Comparison of ENCODE assay signal across 8 cellular contexts in genomic region chr16:31181102-31181830, GRCh38. TPM values are rescaled to one million over a fixed set of nuclear protein-coding genes. Genes with fewer than 3 reads are reported as not detected.
DNase-seq lines count a peak whose midpoint lies in the region; ATAC-seq and TF ChIP-seq lines count a peak whose summit lies in the region.

No MANE protein-coding gene starts in this region.

- no peak for DNase-seq in Panc1 (ENCODE audit: low read depth, low spot score)
- DNase-seq in brain microvascular endothelial cell = no peak
- peak; percentile 67 for DNase-seq in left kidney (ENCODE audit: low read depth, low spot score)
- peak; percentile 46 for DNase-seq in stimulated activated naive CD8-positive, alpha-beta T cell treated with anti-CD3 and anti-CD28 coated beads, Interleukin-15, Interleukin-2, amounts not matched to agents 100 U/mL and 50 U/mL, for 24 hours
- DNase-seq in cortex of kidney (lab: John Stamatoyannopoulos, UW) = no peak
- DNase-seq in amniotic stem cell (lab: John Stamatoyannopoulos, UW) = no peak

- peaks cover 16% of the 10 kb centered on the region for H3K4me1 ChIP-seq in Panc1 (ENCODE audit: control insufficient read depth, insufficient read depth, low read length)

- TF ChIP-seq CTCF in Panc1 (IDR thresholded peaks at IDR 0.05) (no peak), brain microvascular endothelial cell (IDR thresholded peaks at IDR 0.05; ENCODE audit: low read depth, low read length, missing control alignments) (no peak)

- no peaks in the 10 kb centered on the region for H3K27me3 ChIP-seq in Panc1 (ENCODE audit: control insufficient read depth, insufficient read depth, low read length)
- no peaks in the 10 kb centered on the region for H3K27me3 ChIP-seq in brain microvascular endothelial cell (replicated peaks)

- POLR2A ChIA-PET in Panc1 (lab: Charles Lee) = interaction anchor here (0.6 to 1.7 kb wide), 4 partner anchors 9 to 279 kb away, joined by 3 to 11 read pairs (median 6); no protein-coding TSS in a partner anchor

- CTCF ChIA-PET in Panc1 (lab: Charles Lee) = no interaction called here

- peak; percentile 16 for TF ChIP-seq POLR2A in GM18505 (IDR thresholded peaks at IDR 0.05; ENCODE audit: borderline replicate concordance, extremely low read depth, insufficient read depth, insufficient read length)

- intact Hi-C loops in Panc1 (cut with micrococcal nuclease; ENCODE audit: unreplicated experiment) = no loop called here

- ATAC-seq in GM18505 (IDR thresholded peaks at IDR 0.05; ENCODE audit: unreplicated experiment) (no peak), Panc1 (0 out of 2 replicates have a peak, but pooled peaks have one; percentile 12), HG03354 (IDR thresholded peaks at IDR 0.05; ENCODE audit: poor library complexity, severe bottlenecking, unreplicated experiment) (no peak)
- no peak for ATAC-seq in stimulated activated naive CD8-positive, alpha-beta T cell treated with anti-CD3 and anti-CD28 coated beads, Interleukin-15, Interleukin-2, amounts not matched to agents 100 U/mL and 50 U/mL, for 24 hours

- H3K27ac ChIP-seq in Panc1 (ENCODE audit: low read length) (peak overlapping the region; percentile 97), brain microvascular endothelial cell (peak overlapping the region; percentile 99)

- H3K36me3 ChIP-seq in Panc1 (ENCODE audit: control insufficient read depth, insufficient read depth, low read length) = peaks cover 37% of the 10 kb centered on the region
- H3K36me3 ChIP-seq in brain microvascular endothelial cell (replicated peaks) = peaks cover 46% of the 10 kb centered on the region

- BruUV-seq in Panc1 (replicated peaks; lab: Mats Ljungman, UMichigan) = no TSS peak

- in situ Hi-C loops in Panc1 (cut with HindIII; ENCODE audit: low pct_unique_long_range_greater_than_20kb, low sequenced_read_pairs) = no loop called here
- in situ Hi-C loops in brain microvascular endothelial cell (cut with HindIII; ENCODE audit: low pct_ligation_motif_present, low sequenced_read_pairs) = loop anchor here (25.0 kb wide), 1 partner anchor 281 kb away; the partner anchor contains the start of genes ARMC5 and TGFB1I1

- no peaks in the 10 kb centered on the region for H3K9me3 ChIP-seq in Panc1 (ENCODE audit: control insufficient read depth, insufficient read depth, low read depth, low read length)

- peak overlapping the region; percentile 60 to 99 for H3K4me3 ChIP-seq in Panc1 (ENCODE audit: low read depth in 2 of 2, low read length in 2 of 2)
- H3K4me3 ChIP-seq in brain microvascular endothelial cell (ENCODE audit: low read depth, low read length) = peak overlapping the region; percentile 97

RNA-seq across cellular contexts. Expression of gene FUS, which starts 1.3 kb away (rescaled TPM):
- 441 TPM for total RNA-seq in Panc1 (2021; ENCODE audit: unreplicated experiment)
- 465 TPM for polyA plus RNA-seq in Panc1 (2012; ENCODE audit: insufficient read length)

RNA-seq across cellular contexts. Expression of gene PYCARD, which starts 21.3 kb away (rescaled TPM):
- total RNA-seq in Panc1 (2021; ENCODE audit: unreplicated experiment) = 99.4 TPM
- polyA plus RNA-seq in Panc1 (2012; ENCODE audit: insufficient read length) = 229 TPM

RNA-seq across cellular contexts. Expression of gene PRSS36, which starts 31.4 kb away (rescaled TPM):
- 0.23 TPM for total RNA-seq in Panc1 (2021; ENCODE audit: unreplicated experiment)
- polyA plus RNA-seq in Panc1 (2012; ENCODE audit: insufficient read length) = 0.52 TPM

RNA-seq across cellular contexts. Expression of gene TRIM72, which starts 32.7 kb away (rescaled TPM):
- total RNA-seq in Panc1 (2021; ENCODE audit: unreplicated experiment) = 0.08 TPM
- 0.10 TPM for polyA plus RNA-seq in Panc1 (2012; ENCODE audit: insufficient read length)

RNA-seq across cellular contexts. Expression of gene PYDC1, which starts 35.7 kb away (rescaled TPM):
- total RNA-seq in Panc1 (2021; ENCODE audit: unreplicated experiment) = not detected
- 1.1 TPM for polyA plus RNA-seq in Panc1 (2012; ENCODE audit: insufficient read length)

Comparison
In these comparisons a context has a peak if more than half of its experiments do, and no peak if none do; other contexts are left out.
1. DNase-seq: peak in left kidney (single experiment) and stimulated activated naive CD8-positive, alpha-beta T cell treated with anti-CD3 and anti-CD28 coated beads, Interleukin-15, Interleukin-2, amounts not matched to agents 100 U/mL and 50 U/mL, for 24 hours (single experiment); none in Panc1 (single experiment), brain microvascular endothelial cell (single experiment), cortex of kidney (single experiment) and amniotic stem cell (single experiment).